In genomic region chr17:38898812-38899348, GRCh38 we compare ENCODE assay signal across 8 cellular contexts. TPM values are rescaled to one million over a fixed set of nuclear protein-coding genes. Genes with fewer than 3 reads are reported as not detected.
A peak's percentile ranks its signal among the peaks of the same experiment; 100 is the strongest.
DNase-seq lines count a peak whose midpoint lies in the region; ATAC-seq, FAIRE-seq and TF ChIP-seq lines count a peak whose summit lies in the region.

No MANE protein-coding gene starts in this region.

- no peak for TF ChIP-seq RAD21 in K562 (CRISPR knock-in tag; conservative IDR thresholded peaks at IDR 0.05 in 1 of 2, IDR thresholded peaks at IDR 0.05 in 1 of 2)

- WGBS in K562 (ENCODE audit: insufficient coverage, low coverage, missing lambda C conversion rate), result 59% methylated on average over 8 of the region's 11 CpGs

- no peak overlapping the region for H3K4me3 Mint-ChIP-seq in type B pancreatic cell

- TF ChIP-seq EP300 in K562 (IDR thresholded peaks at IDR 0.05; ENCODE audit: low read length), result peak; percentile 40; the same call in 1 of the 2 replicates

- H3K9me1 ChIP-seq in K562 (ENCODE audit: control insufficient read depth, insufficient read depth, low read length), result peaks cover 1% of the 10 kb centered on the region

- no peak for TF ChIP-seq POLR2A in K562 (conservative IDR thresholded peaks at IDR 0.05)

- DNase-seq in T-helper 9 cell (peak; percentile 70), K562 (ENCODE audit: extremely low read depth in 1 of 4, low spot score in 3 of 4) (peak; percentile 75 to 82 (median 79)), type B pancreatic cell (ENCODE audit: extremely low spot score, unreplicated experiment) (no peak), iPS-NIHi7 (ENCODE audit: extremely low spot score) (no peak), pons (ENCODE audit: low spot score) (no peak)

- POLR2A ChIA-PET in K562 (lab: Yijun Ruan, JAX), result interaction anchor here (1.9 to 2.4 kb wide), 2 partner anchors 11 to 13 kb away, joined by 7 to 9 read pairs; no protein-coding TSS in a partner anchor

- H2AFZ ChIP-seq in K562 (ENCODE audit: low read depth, low read length), result no peak overlapping the region

- H3K9ac ChIP-seq in K562 (ENCODE audit: insufficient read depth in 1 of 2, low read depth in 2 of 2, low read length in 2 of 2), result peak overlapping the region in 1 of 2 experiments; percentile 79; a peak in 2 of 4 replicates

- H3K36me3 Mint-ChIP-seq in type B pancreatic cell, result peaks cover 17% of the 10 kb centered on the region

- H3K4me2 ChIP-seq in K562 (ENCODE audit: insufficient read depth, low read length), result no peak overlapping the region

- H3K27me3 Mint-ChIP-seq in type B pancreatic cell, result no peaks in the 10 kb centered on the region

- TF ChIP-seq CTCF in K562 (IDR thresholded peaks at IDR 0.05 in 2 of 3, conservative IDR thresholded peaks at IDR 0.05 in 1 of 3; ENCODE audit: insufficient read depth in 2 of 3, low read depth in 1 of 3, low read length in 3 of 3) (no peak), neutrophil (IDR thresholded peaks at IDR 0.05) (no peak), type B pancreatic cell (conservative IDR thresholded peaks at IDR 0.05) (no peak)

- H3K27ac ChIP-seq in K562 (ENCODE audit: extremely low read depth, low read depth, low read length) (peak overlapping the region; percentile 62), neutrophil (peak overlapping the region; percentile 96)

- peak; percentile 62 for FAIRE-seq in K562 (lab: Jason Lieb, UNC)

- H3K4me3 ChIP-seq in K562 (no peak overlapping the region), neutrophil (ENCODE audit: low read depth in 1 of 2, low read length in 1 of 2) (peak overlapping the region; percentile 44 to 60)

- H3K4me1 Mint-ChIP-seq in type B pancreatic cell (ENCODE audit: unreplicated experiment), result peaks cover 21% of the 10 kb centered on the region

- H3K27ac Mint-ChIP-seq in type B pancreatic cell, result peak overlapping the region; percentile 64

- intact Hi-C loops in K562 (cut with micrococcal nuclease), result no loop called here

- CTCF ChIA-PET in K562 (lab: Yijun Ruan, JAX; ENCODE audit: low intra/inter-chr PET ratio), result no interaction called here

- H3K4me1 ChIP-seq in K562 (replicated peaks in 1 of 2; ENCODE audit: control insufficient read depth in 2 of 2, insufficient read depth in 2 of 2, low read length in 2 of 2) (peaks cover 45 to 50% of the 10 kb centered on the region in 2 experiments), neutrophil (ENCODE audit: control insufficient read depth in 1 of 2, insufficient read depth in 1 of 2, low read depth in 1 of 2, low read length in 1 of 2) (peaks cover 96 to 98% of the 10 kb centered on the region in 2 experiments)

- no peaks in the 10 kb centered on the region for H3K9me3 Mint-ChIP-seq in type B pancreatic cell

- no peaks in the 10 kb centered on the region for H3K9me3 ChIP-seq in K562 (replicated peaks; ENCODE audit: control insufficient read depth, insufficient read depth, low read depth, low read length)
- H3K9me3 ChIP-seq in neutrophil, result no peaks in the 10 kb centered on the region

- H3K36me3 ChIP-seq in K562 (ENCODE audit: control insufficient read depth, insufficient read depth, low read length) (peaks cover 75% of the 10 kb centered on the region), neutrophil (peaks cover 89% of the 10 kb centered on the region)

- H3K27me3 ChIP-seq in K562 (ENCODE audit: control insufficient read depth in 2 of 2, insufficient read depth in 2 of 2, low read length in 2 of 2), result no peaks in the 10 kb centered on the region
- no peaks in the 10 kb centered on the region for H3K27me3 ChIP-seq in neutrophil

- no TSS peak for BruUV-seq in K562 (replicated peaks; lab: Mats Ljungman, UMichigan)

- in situ Hi-C loops in K562 (cut with MboI), result no loop called here

- peaks cover 29% of the 10 kb centered on the region for H4K20me1 ChIP-seq in K562 (replicated peaks; ENCODE audit: control insufficient read depth, insufficient read depth, low read length)

- peaks cover 26% of the 10 kb centered on the region for H3K79me2 ChIP-seq in K562 (ENCODE audit: control insufficient read depth, insufficient read depth, low read length)

- ATAC-seq in GM18907 (IDR thresholded peaks at IDR 0.05; ENCODE audit: unreplicated experiment), result peak; percentile 76
- peak; percentile 85 for ATAC-seq in HG03108 (IDR thresholded peaks at IDR 0.05; ENCODE audit: unreplicated experiment)
- ATAC-seq in K562, result peak; percentile 57

TF ChIP-seq in K562, 482 proteins besides CTCF, POLR2A, EP300 and RAD21 (continues in another document):
- TF ChIP-seq MXI1 (IDR thresholded peaks at IDR 0.05; ENCODE audit: low read depth, low read length) (no peak), CXXC5 (CRISPR knock-in tag; IDR thresholded peaks at IDR 0.05) (peak; percentile 37), EGR1 (conservative IDR thresholded peaks at IDR 0.05) (peak; percentile 70), CBFA2T3 (IDR thresholded peaks at IDR 0.05) (peak; percentile 76), PML (IDR thresholded peaks at IDR 0.05; ENCODE audit: low read length) (no peak), HCFC1 (IDR thresholded peaks at IDR 0.05; ENCODE audit: low read depth, low read length) (peak; percentile 21; the same call in 1 of the 2 replicates), PYGO2 (tag; IDR thresholded peaks at IDR 0.05) (no peak), DNMT1 (IDR thresholded peaks at IDR 0.05) (no peak), KHSRP (IDR thresholded peaks at IDR 0.05) (no peak), ARID1B (IDR thresholded peaks at IDR 0.05) (peak; percentile 57), HMBOX1 (IDR thresholded peaks at IDR 0.05) (no peak), ZNF316 (IDR thresholded peaks at IDR 0.05) (peak; percentile 55), PPARD (CRISPR knock-in tag; IDR thresholded peaks at IDR 0.05) (no peak), RNF2 (IDR thresholded peaks at IDR 0.05) (peak; percentile 69; the same call in 1 of the 2 replicates), EHMT2 (IDR thresholded peaks at IDR 0.05) (no peak), NFRKB (IDR thresholded peaks at IDR 0.05; ENCODE audit: low read depth) (no peak), ZNF224 (CRISPR knock-in tag; IDR thresholded peaks at IDR 0.05) (no peak), ZNF589 (CRISPR knock-in tag; IDR thresholded peaks at IDR 0.05; ENCODE audit: low read depth) (peak; percentile 77; the same call in 1 of the 2 replicates), YY1 (IDR thresholded peaks at IDR 0.05; ENCODE audit: borderline replicate concordance in 1 of 3, control insufficient read depth in 1 of 3, extremely low read depth in 1 of 3, insufficient read depth in 3 of 3, insufficient read length in 1 of 3, insufficient replicate concordance in 2 of 3, low read depth in 1 of 3, low read length in 2 of 3) (peak in 1 of 3 experiments; percentile 34), ZFX (CRISPR knock-in tag; IDR thresholded peaks at IDR 0.05) (no peak)

RNA-seq across cellular contexts. Expression of gene LASP1, which starts 29.0 kb away (rescaled TPM):
- 56.3 and 141 TPM in 2 replicates for total RNA-seq in K562 (2011; cell fraction: chromatin; rRNA removed; ENCODE audit: low replicate concordance)
- total RNA-seq in K562 (2011; cell fraction: nucleolus; rRNA removed), result 52.5 and 72.2 TPM in 2 replicates
- total RNA-seq in K562 (2011; cell fraction: nucleoplasm; rRNA removed), result 56.8 and 72.4 TPM in 2 replicates
- total RNA-seq in K562 (2014; rRNA removed) (48.5 and 49.0 TPM in 2 replicates), K562 (2014; rRNA removed; fragmentation: Illumina TruSeq; extraction: Trizol) (35.1 and 38.8 TPM in 2 replicates), K562 (2015; rRNA removed; fragmentation: Illumina TruSeq; extraction: Trizol) (55.3 and 58.7 TPM in 2 replicates), K562 (2021) (112 and 125 TPM in 2 replicates), type B pancreatic cell (ENCODE audit: low replicate concordance) (159 and 210 TPM in 2 replicates)
- polyA plus RNA-seq in K562 (2011; rRNA removed) (45.9 and 62.1 TPM in 2 replicates), K562 (2014; fragmentation: Illumina TruSeq; extraction: Trizol) (95.7 and 104 TPM in 2 replicates), K562 (2014; fragmentation: Nextera tagmentation; extraction: Ambion mirVana) (10 to 100 TPM; 23.0 to 23.6 TPM), K562 (2014; rRNA removed) (69.1 and 78.2 TPM in 2 replicates)
- polyA plus RNA-seq in K562 (2011; cell fraction: cytosol; rRNA removed), result 58.9 and 166 TPM in 2 replicates
- polyA plus RNA-seq in K562 (2011; cell fraction: nucleus; rRNA removed), result 25.9 and 52.6 TPM in 2 replicates
- polyA plus RNA-seq in K562 (2012), result 110 and 126 TPM in 2 replicates
- 48.3 and 89.0 TPM in 2 replicates for polyA minus RNA-seq in K562 (2011; rRNA and poly(A)+ RNA removed)
- 56.3 and 79.0 TPM in 2 replicates for polyA minus RNA-seq in K562 (2011; cell fraction: cytosol; rRNA and poly(A)+ RNA removed)
- polyA minus RNA-seq in K562 (2011; cell fraction: nucleus; rRNA and poly(A)+ RNA removed), result 20.1 and 22.1 TPM in 2 replicates

RNA-seq across cellular contexts. Expression of gene RPL23, which starts 45.4 kb away (rescaled TPM):
- 370 and 391 TPM in 2 replicates for total RNA-seq in K562 (2011; cell fraction: chromatin; rRNA removed; ENCODE audit: low replicate concordance)
- 317 and 380 TPM in 2 replicates for total RNA-seq in K562 (2011; cell fraction: nucleolus; rRNA removed)
- total RNA-seq in K562 (2011; cell fraction: nucleoplasm; rRNA removed), result 567 and 894 TPM in 2 replicates
- total RNA-seq in K562 (2014; rRNA removed) (2,281 and 2,332 TPM in 2 replicates), K562 (2014; rRNA removed; fragmentation: Illumina TruSeq; extraction: Trizol) (3,218 and 3,389 TPM in 2 replicates), K562 (2015; rRNA removed; fragmentation: Illumina TruSeq; extraction: Trizol) (2,524 and 2,706 TPM in 2 replicates), K562 (2021) (1,745 and 1,985 TPM in 2 replicates), type B pancreatic cell (ENCODE audit: low replicate concordance) (1,908 and 1,925 TPM in 2 replicates)
- polyA plus RNA-seq in K562 (2011; rRNA removed) (1,779 and 3,096 TPM in 2 replicates), K562 (2014; fragmentation: Illumina TruSeq; extraction: Trizol) (3,156 and 3,487 TPM in 2 replicates), K562 (2014; fragmentation: Nextera tagmentation; extraction: Ambion mirVana) (1,000 to 10,000 TPM; 2,598 to 3,667 TPM), K562 (2014; rRNA removed) (3,128 and 3,158 TPM in 2 replicates)
- polyA plus RNA-seq in K562 (2011; cell fraction: cytosol; rRNA removed), result 1,009 and 1,561 TPM in 2 replicates
- 519 and 810 TPM in 2 replicates for polyA plus RNA-seq in K562 (2011; cell fraction: nucleus; rRNA removed)
- 2,980 and 3,135 TPM in 2 replicates for polyA plus RNA-seq in K562 (2012)
- polyA minus RNA-seq in K562 (2011; rRNA and poly(A)+ RNA removed), result 1,069 and 1,345 TPM in 2 replicates
- polyA minus RNA-seq in K562 (2011; cell fraction: cytosol; rRNA and poly(A)+ RNA removed), result 644 and 904 TPM in 2 replicates
- 127 and 195 TPM in 2 replicates for polyA minus RNA-seq in K562 (2011; cell fraction: nucleus; rRNA and poly(A)+ RNA removed)

Comparison
In these comparisons a context has a peak if more than half of its experiments do, and no peak if none do; other contexts are left out.
1. DNase-seq: peak in T-helper 9 cell (single experiment) and K562 (4 of 4); none in type B pancreatic cell (single experiment), iPS-NIHi7 (single experiment) and pons (single experiment).
2. Peak in every context shown above with its lines, with median percentiles within 50 percentile points of each other: ATAC-seq.